Comparison of ENCODE assay signal across 24 cellular contexts in the genomic region with DNA sequence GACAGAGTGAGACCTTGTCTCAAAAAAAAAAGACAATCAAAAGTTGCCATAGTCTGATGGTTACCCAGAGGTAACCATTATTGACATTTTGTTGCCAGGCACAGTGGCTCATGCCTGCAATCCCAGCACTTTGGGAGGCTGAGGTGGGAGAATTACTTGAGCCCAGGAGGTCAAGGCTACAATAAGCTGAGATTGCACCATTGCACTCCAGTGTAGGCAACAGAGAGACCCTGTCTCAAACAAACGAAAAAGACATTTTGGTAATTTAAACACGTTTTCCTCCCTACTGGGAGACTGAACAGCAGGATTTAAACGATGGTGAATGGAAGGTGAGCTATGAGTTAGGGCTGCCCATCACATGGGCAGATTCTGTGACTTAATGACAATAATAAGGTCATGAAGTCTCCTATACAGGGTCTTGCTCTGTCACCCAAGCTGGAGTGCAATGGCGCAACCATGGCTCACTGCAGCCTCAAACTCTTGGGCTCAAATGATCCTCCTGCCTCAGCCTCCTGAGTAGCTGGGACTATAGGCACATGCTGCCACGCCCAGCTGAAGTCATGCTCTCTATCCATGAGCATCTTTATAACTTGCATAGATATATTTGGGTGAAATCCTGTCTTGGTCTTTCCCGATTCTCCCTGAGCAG. TPM values are rescaled to one million over a fixed set of nuclear protein-coding genes. Genes with fewer than 3 reads are reported as not detected.
DNase-seq lines count a peak whose midpoint lies in the region; ATAC-seq, FAIRE-seq and TF ChIP-seq lines count a peak whose summit lies in the region.
"Had no signal": no experiment of that assay in that cellular context is flagged by ENCODE, and none has a peak within 500 bp of the region (broad histone marks: within the 10 kb centered on the region; RNA-seq: fewer than 3 reads in every experiment).

No MANE protein-coding gene starts in this region.

- H3K4me1 Mint-ChIP-seq in astrocyte (ENCODE audit: low read depth, unreplicated experiment): peaks cover 16% of the 10 kb centered on the region
- H3K4me1 Mint-ChIP-seq in stimulated activated memory B cell treated with anti-CD40 and anti-IgM and Interleukin-4, amounts not matched to agents 10 μg/mL and 1 μg/mL and 100 μg/mL, for 72 hours: peaks cover 47% of the 10 kb centered on the region

- H3K36me3 ChIP-seq in OCI-LY1 (ENCODE audit: insufficient read depth, low read length) (peaks cover 1% of the 10 kb centered on the region; the same call in 1 of the 2 replicates), astrocyte (ENCODE audit: insufficient read depth, low read length) (no peaks in the 10 kb centered on the region)
- H3K36me3 ChIP-seq: cardiac muscle cell, gastrocnemius medialis, thyroid gland had no signal

- peak overlapping the region; percentile 1 for H3K4me3 Mint-ChIP-seq in astrocyte (ENCODE audit: unreplicated experiment)
- H3K4me3 Mint-ChIP-seq in stimulated activated memory B cell treated with anti-CD40 and anti-IgM and Interleukin-4, amounts not matched to agents 10 μg/mL and 1 μg/mL and 100 μg/mL, for 72 hours: no peak overlapping the region
- H3K4me3 Mint-ChIP-seq: activated T-cell treated with anti-CD3 and anti-CD28 coated beads, Interleukin-2, amount 50 U/mL, for 4 hours had no signal

- no peaks in the 10 kb centered on the region for H3K27me3 Mint-ChIP-seq in astrocyte (ENCODE audit: low read depth, unreplicated experiment)
- H3K27me3 Mint-ChIP-seq in stimulated activated memory B cell treated with anti-CD40 and anti-IgM and Interleukin-4, amounts not matched to agents 10 μg/mL and 1 μg/mL and 100 μg/mL, for 72 hours: no peaks in the 10 kb centered on the region

- H2AFZ ChIP-seq in OCI-LY1 (ENCODE audit: low read length) (no peak overlapping the region), astrocyte (ENCODE audit: low read depth, low read length) (no peak overlapping the region)

- peaks cover 0 to 5% of the 10 kb centered on the region in 2 donors for H3K36me3 Mint-ChIP-seq in activated naive CD4-positive, alpha-beta T cell treated with anti-CD3 and anti-CD28 coated beads, Interleukin-2, amount 50 U/mL, for 72 hours
- H3K36me3 Mint-ChIP-seq in astrocyte (ENCODE audit: low read depth, unreplicated experiment): peaks cover 2% of the 10 kb centered on the region
- H3K36me3 Mint-ChIP-seq in stimulated activated memory B cell treated with anti-CD40 and anti-IgM and Interleukin-4, amounts not matched to agents 10 μg/mL and 1 μg/mL and 100 μg/mL, for 72 hours: peaks cover 20% of the 10 kb centered on the region

- H3K4me2 ChIP-seq in OCI-LY1 (ENCODE audit: low read length) (no peak overlapping the region; the same call in 1 of the 2 replicates), astrocyte (ENCODE audit: low read length) (no peak overlapping the region)

- ATAC-seq in activated naive CD4-positive, alpha-beta T cell treated with anti-CD3 and anti-CD28 coated beads, Interleukin-2, amount 50 U/mL, for 72 hours: no peak
- no peak for ATAC-seq in stimulated activated memory B cell treated with anti-CD40 and anti-IgM and Interleukin-4, amounts not matched to agents 10 μg/mL and 1 μg/mL and 100 μg/mL, for 72 hours
- ATAC-seq: activated T-cell treated with anti-CD3 and anti-CD28 coated beads, Interleukin-2, amount 50 U/mL, for 4 hours; gastrocnemius medialis; HCT116; psoas muscle; SK-N-SH treated with all-trans-retinoic acid at 6 μM for 48 hours had no signal

- DNase-seq in activated naive CD4-positive, alpha-beta T cell treated with anti-CD3 and anti-CD28 coated beads, Interleukin-2, amount 50 U/mL, for 72 hours (ENCODE audit: low spot score in 2 of 2): no peak
- DNase-seq in activated naive CD4-positive, alpha-beta T cell treated with Interleukin-2 at 50 U/mL for 16 hours: no peak
- DNase-seq in astrocyte (ENCODE audit: low read depth): no peak
- no peak for DNase-seq in NCI-H510A treated with DMSO at 0.1 percent for 48 hours (lab: John Stamatoyannopoulos, UW)
- DNase-seq in kidney glomerular epithelial cell (lab: John Stamatoyannopoulos, UW): no peak
- no peak for DNase-seq in cerebellar nuclear complex (lab: John Stamatoyannopoulos, UW)
- DNase-seq: activated CD4-positive, alpha-beta T cell treated with anti-CD3 and anti-CD28 coated beads for 1 hour; activated T-cell treated with anti-CD3 and anti-CD28 coated beads, Interleukin-2, amount 50 U/mL, for 4 hours; DND-41; dorsolateral prefrontal cortex; erythroblast; gastrocnemius medialis; mesendoderm; MM.1S; NCI-H146; psoas muscle; thyroid gland had no signal

- H3K4me1 ChIP-seq in OCI-LY1 (ENCODE audit: insufficient read depth, low read length, severe bottlenecking): peaks cover 77% of the 10 kb centered on the region
- peaks cover 26% of the 10 kb centered on the region for H3K4me1 ChIP-seq in astrocyte (ENCODE audit: insufficient read depth, low read length)

- H4K20me1 ChIP-seq in OCI-LY1 (ENCODE audit: insufficient read depth, low read length): no peaks in the 10 kb centered on the region
- no peaks in the 10 kb centered on the region for H4K20me1 ChIP-seq in astrocyte (ENCODE audit: insufficient read depth, low read length)

- H3K27ac Mint-ChIP-seq in activated naive CD4-positive, alpha-beta T cell treated with anti-CD3 and anti-CD28 coated beads, Interleukin-2, amount 50 U/mL, for 72 hours: peak overlapping the region; percentile 70 to 96
- no peak overlapping the region for H3K27ac Mint-ChIP-seq in astrocyte (ENCODE audit: unreplicated experiment)
- peak overlapping the region; percentile 98 for H3K27ac Mint-ChIP-seq in stimulated activated memory B cell treated with anti-CD40 and anti-IgM and Interleukin-4, amounts not matched to agents 10 μg/mL and 1 μg/mL and 100 μg/mL, for 72 hours

- peak overlapping the region; percentile 66; the same call in 1 of the 2 replicates for H3K9ac ChIP-seq in OCI-LY1 (ENCODE audit: low read length)
- no peak overlapping the region for H3K9ac ChIP-seq in astrocyte (ENCODE audit: low read length)

- H3K27ac ChIP-seq in OCI-LY1 (ENCODE audit: low read depth, low read length, poor library complexity, severe bottlenecking) (peak overlapping the region; percentile 99), astrocyte (ENCODE audit: low read depth, low read length) (no peak overlapping the region)
- H3K27ac ChIP-seq: cardiac muscle cell, dorsolateral prefrontal cortex, gastrocnemius medialis, psoas muscle, thyroid gland had no signal

- FAIRE-seq in astrocyte (lab: Jason Lieb, UNC): no peak
- FAIRE-seq: RCC 7860 had no signal

- H3F3A ChIP-seq in OCI-LY1 (ENCODE audit: insufficient read depth, low read length): peaks cover 12% of the 10 kb centered on the region

- no peaks in the 10 kb centered on the region for H3K9me3 Mint-ChIP-seq in activated naive CD4-positive, alpha-beta T cell treated with anti-CD3 and anti-CD28 coated beads, Interleukin-2, amount 50 U/mL, for 72 hours
- H3K9me3 Mint-ChIP-seq in astrocyte (ENCODE audit: unreplicated experiment): no peaks in the 10 kb centered on the region
- H3K9me3 Mint-ChIP-seq in stimulated activated memory B cell treated with anti-CD40 and anti-IgM and Interleukin-4, amounts not matched to agents 10 μg/mL and 1 μg/mL and 100 μg/mL, for 72 hours: no peaks in the 10 kb centered on the region
- H3K9me3 Mint-ChIP-seq: activated T-cell treated with anti-CD3 and anti-CD28 coated beads, Interleukin-2, amount 50 U/mL, for 4 hours; nephron had no signal

- TF ChIP-seq CTCF in OCI-LY1 (IDR thresholded peaks at IDR 0.05; ENCODE audit: low read length) (no peak), astrocyte (IDR thresholded peaks at IDR 0.05; ENCODE audit: insufficient read depth, low read depth, low read length) (no peak)

- H3K9me3 ChIP-seq in OCI-LY1 (ENCODE audit: low read length) (no peaks in the 10 kb centered on the region), astrocyte (ENCODE audit: insufficient read depth, low read depth, low read length) (no peaks in the 10 kb centered on the region)
- H3K9me3 ChIP-seq: gastrocnemius medialis, psoas muscle, thyroid gland had no signal

- no peaks in the 10 kb centered on the region for H3K27me3 ChIP-seq in OCI-LY1 (ENCODE audit: insufficient read depth, low read length)
- no peaks in the 10 kb centered on the region for H3K27me3 ChIP-seq in astrocyte (ENCODE audit: insufficient read depth, low read length)
- H3K27me3 ChIP-seq: cardiac muscle cell, dorsolateral prefrontal cortex, gastrocnemius medialis, thyroid gland had no signal

- H3K9me2 ChIP-seq in OCI-LY1 (ENCODE audit: low read depth, low read length): no peaks in the 10 kb centered on the region

- H3K4me3 ChIP-seq in OCI-LY1 (ENCODE audit: low read depth, low read length, poor library complexity, severe bottlenecking) (no peak overlapping the region), astrocyte (ENCODE audit: insufficient read depth, low read depth, low read length) (no peak overlapping the region)
- H3K4me3 ChIP-seq: cardiac muscle cell, dorsolateral prefrontal cortex, gastrocnemius medialis, psoas muscle, thyroid gland had no signal

- H3K79me2 ChIP-seq in OCI-LY1 (ENCODE audit: insufficient read depth, low read length) (peaks cover 2% of the 10 kb centered on the region), astrocyte (ENCODE audit: insufficient read depth, low read length) (peaks cover 2% of the 10 kb centered on the region)

RNA-seq across cellular contexts. Expression of gene ASXL1, which starts 4.2 kb away (rescaled TPM):
- 100 to 1,000 TPM; 153 to 195 TPM for total RNA-seq in activated naive CD4-positive, alpha-beta T cell treated with anti-CD3 and anti-CD28 coated beads, Interleukin-2, amount 50 U/mL, for 72 hours
- total RNA-seq in astrocyte: 61.1 and 62.4 TPM in 2 replicates
